1 cellular context compared by ENCODE assay signal in genomic region chr19:43047966-43048365, GRCh38. TPM values are rescaled to one million over a fixed set of nuclear protein-coding genes. Genes with fewer than 3 reads are reported as not detected.
"Had no signal": no experiment of that assay in that cellular context is flagged by ENCODE, and none has a peak within 500 bp of the region (broad histone marks: within the 10 kb centered on the region; RNA-seq: fewer than 3 reads in every experiment).

No MANE protein-coding gene starts in this region.

RNA-seq across cellular contexts. Expression of gene PSG11, which starts 21.7 kb away (rescaled TPM):
- total RNA-seq: GM12878 had no signal
- polyA plus RNA-seq: GM12878 had no signal

RNA-seq across cellular contexts. Expression of gene PSG2, which starts 34.5 kb away (rescaled TPM):
- total RNA-seq: GM12878 had no signal
- polyA plus RNA-seq: GM12878 had no signal
